Comparison of ENCODE assay signal across 11 cellular contexts in the genomic region with DNA sequence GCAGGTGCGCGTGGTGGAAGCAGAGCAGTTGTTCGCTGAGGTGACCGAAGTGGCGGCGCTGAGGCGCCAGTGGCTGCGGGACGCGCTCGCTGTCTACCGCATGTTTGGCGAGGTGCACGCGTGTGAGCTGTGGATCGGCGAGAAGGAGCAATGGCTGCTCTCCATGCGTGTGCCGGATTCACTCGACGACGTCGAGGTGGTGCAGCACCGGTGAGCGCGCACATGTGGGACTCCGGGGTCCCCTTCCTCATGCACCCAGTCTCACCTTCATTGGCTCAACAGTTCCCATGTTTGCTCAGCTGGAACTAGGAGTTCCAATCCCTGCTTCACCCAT.
"Had no signal": no experiment of that assay in that cellular context is flagged by ENCODE, and none has a peak within 500 bp of the region (broad histone marks: within the 10 kb centered on the region; RNA-seq: fewer than 3 reads in every experiment).

No MANE protein-coding gene starts in this region.

- H3K4me3 Mint-ChIP-seq: activated CD4-positive, alpha-beta T cell treated with anti-CD3 and anti-CD28 coated beads for 36 hours; activated CD8-positive, alpha-beta T cell treated with anti-CD3 and anti-CD28 coated beads, Interleukin-2, amount 10 ng/mL, durations not matched to agents 7 days and 5 days; activated naive CD4-positive, alpha-beta T cell treated with anti-CD3 and anti-CD28 coated beads for 36 hours; activated T-helper 1 cell treated with anti-CD3 and anti-CD28 coated beads, Interleukin-12 subunit alpha, Interleukin-12 subunit beta, Interleukin-2, Interleukin-4 antibody, amounts not matched to agents 30 ng/mL and 10 ng/mL and 1 ng/mL, durations not matched to agents 14 hours and 24 hours and 36 hours; natural killer cell had no signal

- H3K4me1 ChIP-seq: vagina had no signal

- DNase-seq: activated CD4-positive, alpha-beta T cell treated with anti-CD3 and anti-CD28 coated beads for 36 hours; activated CD8-positive, alpha-beta T cell treated with anti-CD3 and anti-CD28 coated beads, Interleukin-2, amount 10 ng/mL, durations not matched to agents 7 days and 5 days; activated naive CD4-positive, alpha-beta T cell treated with anti-CD3 and anti-CD28 coated beads for 36 hours; amniotic stem cell; left colon; mucosa of descending colon; natural killer cell had no signal

- H3K27ac Mint-ChIP-seq: activated CD4-positive, alpha-beta T cell treated with anti-CD3 and anti-CD28 coated beads for 36 hours; activated CD8-positive, alpha-beta T cell treated with anti-CD3 and anti-CD28 coated beads, Interleukin-2, amount 10 ng/mL, durations not matched to agents 7 days and 5 days; activated naive CD4-positive, alpha-beta T cell treated with anti-CD3 and anti-CD28 coated beads for 36 hours; activated T-helper 1 cell treated with anti-CD3 and anti-CD28 coated beads, Interleukin-12 subunit alpha, Interleukin-12 subunit beta, Interleukin-2, Interleukin-4 antibody, amounts not matched to agents 30 ng/mL and 10 ng/mL and 1 ng/mL, durations not matched to agents 14 hours and 24 hours and 36 hours; natural killer cell had no signal

- H3K9me3 ChIP-seq: mucosa of descending colon, tibial nerve, vagina had no signal

- H3K36me3 ChIP-seq: brain microvascular endothelial cell, vagina had no signal

- H3K9me3 Mint-ChIP-seq: activated naive CD4-positive, alpha-beta T cell treated with anti-CD3 and anti-CD28 coated beads for 36 hours; activated T-helper 1 cell treated with anti-CD3 and anti-CD28 coated beads, Interleukin-12 subunit alpha, Interleukin-12 subunit beta, Interleukin-2, Interleukin-4 antibody, amounts not matched to agents 30 ng/mL and 10 ng/mL and 1 ng/mL, durations not matched to agents 14 hours and 24 hours and 36 hours; natural killer cell had no signal

- H3K36me3 Mint-ChIP-seq: natural killer cell had no signal

- H3K4me3 ChIP-seq: mucosa of descending colon had no signal

- H3K4me1 Mint-ChIP-seq: natural killer cell had no signal

- H3K27ac ChIP-seq: brain microvascular endothelial cell, tibial nerve, vagina had no signal
